9 cellular contexts compared by ENCODE assay signal in genomic region chr12:124399622-124400021, GRCh38.
DNase-seq lines count a peak whose midpoint lies in the region; ATAC-seq and TF ChIP-seq lines count a peak whose summit lies in the region.
"Had no signal": no experiment of that assay in that cellular context is flagged by ENCODE, and none has a peak within 500 bp of the region (broad histone marks: within the 10 kb centered on the region; RNA-seq: fewer than 3 reads in every experiment).

No MANE protein-coding gene starts in this region.

- H3K27ac ChIP-seq in RWPE2 (ENCODE audit: poor library complexity, severe bottlenecking) (no peak overlapping the region), coronary artery (peak overlapping the region; percentile 71 to 90), neural progenitor cell (no peak overlapping the region)
- H3K27ac ChIP-seq: BLaER1 had no signal

- H3K4me3 ChIP-seq in RWPE2 (ENCODE audit: severe bottlenecking) (no peak overlapping the region), coronary artery (no peak overlapping the region), neural progenitor cell (no peak overlapping the region)
- H3K4me3 ChIP-seq: BLaER1 had no signal

- TF ChIP-seq CTCF in RWPE2 (IDR thresholded peaks at IDR 0.05; ENCODE audit: poor library complexity, severe bottlenecking) = peak; percentile 67
- peak; percentile 85 for TF ChIP-seq CTCF in coronary artery (IDR thresholded peaks at IDR 0.05)
- TF ChIP-seq CTCF in neural progenitor cell (IDR thresholded peaks at IDR 0.05) = peak; percentile 64

- H3K9me3 ChIP-seq in RWPE2 (ENCODE audit: severe bottlenecking) (no peaks in the 10 kb centered on the region), neural progenitor cell (ENCODE audit: low read depth) (no peaks in the 10 kb centered on the region)
- H3K9me3 ChIP-seq: BLaER1 had no signal

- H3K27ac Mint-ChIP-seq in neural progenitor cell = no peak overlapping the region

- H3K36me3 ChIP-seq in RWPE2 (ENCODE audit: low read depth) (peaks cover 75% of the 10 kb centered on the region), neural progenitor cell (no peaks in the 10 kb centered on the region)

- no peak for ATAC-seq in RWPE2 (ENCODE audit: low read depth)
- ATAC-seq in GM18858 (IDR thresholded peaks at IDR 0.05; ENCODE audit: unreplicated experiment) = no peak

- H3K4me1 ChIP-seq in RWPE2 (ENCODE audit: insufficient read depth, poor library complexity, severe bottlenecking) (peaks cover 8% of the 10 kb centered on the region), neural progenitor cell (peaks cover 19% of the 10 kb centered on the region)

- no peak overlapping the region for H3K4me2 ChIP-seq in neural progenitor cell
- H3K4me2 ChIP-seq: BLaER1 had no signal

- no peak overlapping the region for H3K9ac ChIP-seq in neural progenitor cell
- H3K9ac ChIP-seq: BLaER1 had no signal

- peaks cover 9% of the 10 kb centered on the region for H3K27me3 Mint-ChIP-seq in neural progenitor cell (ENCODE audit: insufficient read depth, low read depth)

- H3K4me3 Mint-ChIP-seq in neural progenitor cell = no peak overlapping the region

- H3F3A ChIP-seq in neural progenitor cell (ENCODE audit: low read depth) = peaks cover 15% of the 10 kb centered on the region

- peak; percentile 64 for DNase-seq in NCI-H82 (lab: John Stamatoyannopoulos, UW)
- no peak for DNase-seq in NCI-H82 treated with DMSO at 0.1 percent for 48 hours (lab: John Stamatoyannopoulos, UW; ENCODE audit: unreplicated experiment)
- no peak for DNase-seq in RWPE2 (ENCODE audit: low spot score)
- no peak for DNase-seq in coronary artery (ENCODE audit: low spot score)
- DNase-seq in neural progenitor cell (ENCODE audit: low spot score) = peak; percentile 71
- DNase-seq in NCI-H774 (lab: John Stamatoyannopoulos, UW) = no peak
- no peak for DNase-seq in SW480 (ENCODE audit: low spot score)

- peaks cover 62% of the 10 kb centered on the region for H4K20me1 ChIP-seq in neural progenitor cell (ENCODE audit: low read depth)

- no peaks in the 10 kb centered on the region for H3K27me3 ChIP-seq in RWPE2 (ENCODE audit: insufficient read depth, poor library complexity, severe bottlenecking)
- no peaks in the 10 kb centered on the region for H3K27me3 ChIP-seq in neural progenitor cell
- H3K27me3 ChIP-seq: BLaER1 had no signal

- no peaks in the 10 kb centered on the region for H3K79me2 ChIP-seq in neural progenitor cell (ENCODE audit: low read depth)

- peaks cover 4% of the 10 kb centered on the region for H3K36me3 Mint-ChIP-seq in neural progenitor cell

- no peak overlapping the region for H2AFZ ChIP-seq in neural progenitor cell (replicated peaks)

- peaks cover 38% of the 10 kb centered on the region for H3K4me1 Mint-ChIP-seq in neural progenitor cell

- H3K9me3 Mint-ChIP-seq in neural progenitor cell = no peaks in the 10 kb centered on the region

Comparison
In these comparisons a context has a peak if more than half of its experiments do, and no peak if none do; other contexts are left out.
1. DNase-seq: peak in NCI-H82 (single experiment) and neural progenitor cell (single experiment); none in NCI-H82 treated with DMSO at 0.1 percent for 48 hours (single experiment), RWPE2 (single experiment), coronary artery (single experiment), NCI-H774 (single experiment) and SW480 (single experiment).
2. H3K27ac ChIP-seq: peak in coronary artery (2 of 2); none in RWPE2 (single experiment) and neural progenitor cell (single experiment).
3. Peak in every context shown above with its lines, with median percentiles within 50 percentile points of each other: CTCF ChIP-seq.